Comparison of ENCODE assay signal across 13 cellular contexts in the genomic region with DNA sequence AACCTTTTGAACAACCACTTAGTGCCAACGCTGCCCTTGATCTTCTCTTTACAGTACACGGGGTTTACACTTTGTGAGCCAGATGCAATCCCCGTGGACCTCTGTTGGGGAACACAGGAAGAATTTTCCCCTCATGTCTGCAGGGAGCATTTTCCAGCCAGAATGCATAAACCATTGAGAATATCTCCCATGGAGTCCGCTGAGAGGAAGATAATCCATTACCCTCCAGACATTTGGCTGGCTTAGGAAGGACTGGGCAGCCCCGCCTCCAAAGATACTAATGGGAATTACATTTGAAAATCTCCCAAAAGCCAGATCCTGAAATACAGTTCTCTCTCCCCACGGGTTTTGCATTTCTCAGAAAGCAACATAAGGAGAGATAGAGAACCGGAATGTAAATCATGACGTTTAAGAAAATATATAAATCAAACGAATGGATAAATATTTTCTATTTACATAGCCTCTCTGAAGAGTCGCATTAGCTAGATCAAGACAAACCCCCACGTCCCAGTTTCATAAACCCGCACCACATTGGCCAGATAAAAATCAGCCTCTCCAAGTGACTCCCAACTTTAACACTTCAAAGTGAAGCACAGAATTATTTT. TPM values are rescaled to one million over a fixed set of nuclear protein-coding genes. Genes with fewer than 3 reads are reported as not detected.
DNase-seq lines count a peak whose midpoint lies in the region; ATAC-seq and TF ChIP-seq lines count a peak whose summit lies in the region.
"Had no signal": no experiment of that assay in that cellular context is flagged by ENCODE, and none has a peak within 500 bp of the region (broad histone marks: within the 10 kb centered on the region; RNA-seq: fewer than 3 reads in every experiment).

No MANE protein-coding gene starts in this region.

- H3K4me3 ChIP-seq in SK-N-MC (peak overlapping the region; percentile 60), fibroblast of villous mesenchyme (ENCODE audit: low read depth, low read length) (peak overlapping the region; percentile 53), gastrocnemius medialis (peak overlapping the region; percentile 14 to 41 (median 32))
- H3K4me3 ChIP-seq: cardiac muscle cell had no signal

- H3K36me3 ChIP-seq in SK-N-MC (ENCODE audit: insufficient read depth, low read length) (no peaks in the 10 kb centered on the region), gastrocnemius medialis (no peaks in the 10 kb centered on the region)
- H3K36me3 ChIP-seq: cardiac muscle cell had no signal

- intact Hi-C loops in gastrocnemius medialis (cut with DNase I; ENCODE audit: low total_unique reads) = no loop called here

- no peaks in the 10 kb centered on the region for H3K9me3 ChIP-seq in SK-N-MC (ENCODE audit: low read depth, low read length)
- no peaks in the 10 kb centered on the region for H3K9me3 ChIP-seq in gastrocnemius medialis

- in situ Hi-C loops in gastrocnemius medialis (cut with MboI; ENCODE audit: low sequenced_read_pairs in 4 of 4) = no loop called here

- TF ChIP-seq POLR2A in gastrocnemius medialis (IDR thresholded peaks at IDR 0.05) = no peak

- peak; percentile 9 for DNase-seq in HCEC 1CT
- no peak for DNase-seq in SK-N-MC (ENCODE audit: low read depth, low spot score)
- DNase-seq in fibroblast of villous mesenchyme (ENCODE audit: low read depth) = peak; percentile 57
- no peak for DNase-seq in gastrocnemius medialis
- no peak for DNase-seq in OCI-M1 (lab: John Stamatoyannopoulos, UW)
- DNase-seq in NCI-H2171 treated with DMSO at 0.1 percent for 48 hours (lab: John Stamatoyannopoulos, UW) = no peak
- no peak for DNase-seq in putamen (ENCODE audit: low spot score)
- DNase-seq in NCI-H2107 (lab: John Stamatoyannopoulos, UW) = no peak
- DNase-seq: activated CD4-positive, alpha-beta T cell treated with anti-CD3 and anti-CD28 coated beads, Interleukin-2, amount 50 U/mL, for 4 hours had no signal

- H3K9ac ChIP-seq in SK-N-MC (ENCODE audit: insufficient read length) = peak overlapping the region; percentile 18
- H3K9ac ChIP-seq: KMS-11 had no signal

- ATAC-seq in gastrocnemius medialis = no peak
- ATAC-seq: stimulated activated memory B cell treated with anti-CD40 and anti-IgM and Interleukin-4, amounts not matched to agents 10 μg/mL and 1 μg/mL and 100 μg/mL, for 72 hours had no signal

- H3K27ac ChIP-seq in SK-N-MC (no peak overlapping the region), gastrocnemius medialis (no peak overlapping the region)
- H3K27ac ChIP-seq: cardiac muscle cell, KMS-11 had no signal

- TF ChIP-seq CTCF in fibroblast of villous mesenchyme (IDR thresholded peaks at IDR 0.05; ENCODE audit: insufficient read depth, low read depth, low read length) = no peak
- TF ChIP-seq CTCF in gastrocnemius medialis (IDR thresholded peaks at IDR 0.05 in 4 of 5, conservative IDR thresholded peaks at IDR 0.05 in 1 of 5) = no peak

- peaks cover 9 to 18% of the 10 kb centered on the region in 2 donors for H3K4me1 ChIP-seq in gastrocnemius medialis

- no peaks in the 10 kb centered on the region for H3K27me3 ChIP-seq in gastrocnemius medialis
- H3K27me3 ChIP-seq: cardiac muscle cell had no signal

RNA-seq across cellular contexts. Expression of a gene that starts 53.5 kb away (rescaled TPM):
- total RNA-seq in fibroblast of villous mesenchyme = under 0.01 and 1.9 TPM in 2 replicates
- 1 to 10 TPM in 1 of 4 donors, under 1 TPM in 3; 0.25 to 1.2 (median 0.63) TPM for total RNA-seq in gastrocnemius medialis
- total RNA-seq: G401 had no signal

Comparison
In these comparisons a context has a peak if more than half of its experiments do, and no peak if none do; other contexts are left out.
1. DNase-seq: peak in HCEC 1CT (single experiment) and fibroblast of villous mesenchyme (single experiment); none in SK-N-MC (single experiment), gastrocnemius medialis (0 of 2), OCI-M1 (single experiment), NCI-H2171 treated with DMSO at 0.1 percent for 48 hours (single experiment), putamen (single experiment) and NCI-H2107 (single experiment).
2. Peak in every context shown above with its lines, with median percentiles within 50 percentile points of each other: H3K4me3 ChIP-seq.